15 cellular contexts compared by ENCODE assay signal in genomic region chr19:30070970-30071632, GRCh38.
DNase-seq lines count a peak whose midpoint lies in the region; ATAC-seq and TF ChIP-seq lines count a peak whose summit lies in the region.
"Had no signal": no experiment of that assay in that cellular context is flagged by ENCODE, and none has a peak within 500 bp of the region (broad histone marks: within the 10 kb centered on the region; RNA-seq: fewer than 3 reads in every experiment).

No MANE protein-coding gene starts in this region.

- no peaks in the 10 kb centered on the region for H3K4me1 Mint-ChIP-seq in glutamatergic neuron (ENCODE audit: low read depth, unreplicated experiment)
- H3K4me1 Mint-ChIP-seq: stimulated activated effector memory CD8-positive, alpha-beta T cell treated with anti-CD3 and anti-CD28 coated beads, Interleukin-12 subunit alpha, Interleukin-12 subunit beta, amount 100 ng/mL, for 72 hours had no signal

- no peak overlapping the region for H2AFZ ChIP-seq in neuronal stem cell (ENCODE audit: low read length)

- TF ChIP-seq CTCF in glutamatergic neuron (IDR thresholded peaks at IDR 0.05; ENCODE audit: partially characterized antibody, unreplicated experiment) = no peak

- H3K4me3 Mint-ChIP-seq in glutamatergic neuron (ENCODE audit: unreplicated experiment) = no peak overlapping the region
- H3K4me3 Mint-ChIP-seq: stimulated activated effector memory CD8-positive, alpha-beta T cell treated with anti-CD3 and anti-CD28 coated beads, Interleukin-12 subunit alpha, Interleukin-12 subunit beta, amount 100 ng/mL, for 72 hours had no signal

- no peaks in the 10 kb centered on the region for H3K79me1 ChIP-seq in neuronal stem cell (ENCODE audit: low read depth, low read length)

- H3K4me2 ChIP-seq in neuronal stem cell (ENCODE audit: insufficient read depth, low read length, poor library complexity, severe bottlenecking) = no peak overlapping the region
- H3K4me2 ChIP-seq: KMS-11 had no signal

- H2BK15ac ChIP-seq in neuronal stem cell (ENCODE audit: low read length) = peak overlapping the region; percentile 82

- no peak overlapping the region for H3K4me3 ChIP-seq in neuronal stem cell (ENCODE audit: low read length in 2 of 2)
- H3K4me3 ChIP-seq: tibial nerve had no signal

- peaks cover 0 to 19% of the 10 kb centered on the region in 2 donors for H3K4me1 ChIP-seq in neuronal stem cell (ENCODE audit: control insufficient read depth in 2 of 2, insufficient read depth in 1 of 2, low read depth in 1 of 2, low read length in 2 of 2)

- H3K9me3 ChIP-seq in neuronal stem cell (replicated peaks in 1 of 2; ENCODE audit: control insufficient read depth in 2 of 2, insufficient read depth in 1 of 2, low read depth in 1 of 2, low read length in 2 of 2) = peaks cover 0 to 1% of the 10 kb centered on the region in 2 donors
- H3K9me3 ChIP-seq: tibial nerve had no signal

- DNase-seq in HEK293T (ENCODE audit: extremely low spot score) (no peak), NCI-H526 treated with DMSO at 0.1 percent for 48 hours (lab: John Stamatoyannopoulos, UW) (peak; percentile 69), glutamatergic neuron (peak; percentile 13), neuronal stem cell (ENCODE audit: low spot score) (no peak), NCI-H774 (lab: John Stamatoyannopoulos, UW) (no peak)
- DNase-seq: effector CD4-positive, alpha-beta T cell; kidney glomerular epithelial cell; NCI-H1417 treated with DMSO at 0.1 percent for 48 hours; OCI-M1 had no signal

- H3K36me3 Mint-ChIP-seq in glutamatergic neuron (ENCODE audit: unreplicated experiment) = no peaks in the 10 kb centered on the region
- H3K36me3 Mint-ChIP-seq: stimulated activated effector memory CD8-positive, alpha-beta T cell treated with anti-CD3 and anti-CD28 coated beads, Interleukin-12 subunit alpha, Interleukin-12 subunit beta, amount 100 ng/mL, for 72 hours had no signal

- no peak overlapping the region for H4K91ac ChIP-seq in neuronal stem cell (ENCODE audit: low read depth, low read length, poor library complexity)

- H3K14ac ChIP-seq in neuronal stem cell (ENCODE audit: low read length) = peak overlapping the region; percentile 25

- CTCF ChIA-PET in HEK293T (lab: Yijun Ruan, JAX) = no interaction called here

- H3K9me3 Mint-ChIP-seq in glutamatergic neuron (ENCODE audit: unreplicated experiment) = peaks cover 10% of the 10 kb centered on the region
- H3K9me3 Mint-ChIP-seq: stimulated activated effector memory CD8-positive, alpha-beta T cell treated with anti-CD3 and anti-CD28 coated beads, Interleukin-12 subunit alpha, Interleukin-12 subunit beta, amount 100 ng/mL, for 72 hours had no signal

- WGBS in neuronal stem cell (ENCODE audit: extremely low coverage in 2 of 2, insufficient read length in 2 of 2, insufficient replicate concordance in 1 of 2), 2 donors = no CpG with 5 or more reads among the region's 26 CpGs

- H3K9ac ChIP-seq in neuronal stem cell (ENCODE audit: low read depth, low read length, poor library complexity) = peak overlapping the region; percentile 9
- H3K9ac ChIP-seq: KMS-11 had no signal

- H3K4ac ChIP-seq in neuronal stem cell (ENCODE audit: low read length) = peak overlapping the region; percentile 79

- peak overlapping the region; percentile 97 for H3K27ac ChIP-seq in neuronal stem cell (replicated peaks; ENCODE audit: low read length)
- H3K27ac ChIP-seq: KMS-11 had no signal

- H4K8ac ChIP-seq in neuronal stem cell (ENCODE audit: low read depth, low read length) = peak overlapping the region; percentile 20

- H2BK5ac ChIP-seq in neuronal stem cell (ENCODE audit: low read length) = peak overlapping the region; percentile 83

- H3K18ac ChIP-seq in neuronal stem cell (ENCODE audit: low read length) = peak overlapping the region; percentile 96

- H3K23ac ChIP-seq in neuronal stem cell (ENCODE audit: low read depth, low read length, poor library complexity) = no peak overlapping the region

- peak overlapping the region; percentile 77 for H2BK12ac ChIP-seq in neuronal stem cell (ENCODE audit: low read length)

- H3K27ac Mint-ChIP-seq in glutamatergic neuron (ENCODE audit: unreplicated experiment) = no peak overlapping the region
- H3K27ac Mint-ChIP-seq: stimulated activated effector memory CD8-positive, alpha-beta T cell treated with anti-CD3 and anti-CD28 coated beads, Interleukin-12 subunit alpha, Interleukin-12 subunit beta, amount 100 ng/mL, for 72 hours had no signal

- POLR2A ChIA-PET in HEK293T (lab: Yijun Ruan, JAX) = no interaction called here

- H3K27me3 Mint-ChIP-seq in glutamatergic neuron (ENCODE audit: unreplicated experiment) = peaks cover 10% of the 10 kb centered on the region

- ATAC-seq in GM18868 (IDR thresholded peaks at IDR 0.05; ENCODE audit: unreplicated experiment) (no peak), HG03280 (IDR thresholded peaks at IDR 0.05; ENCODE audit: unreplicated experiment) (no peak), GM21737 (IDR thresholded peaks at IDR 0.05; ENCODE audit: unreplicated experiment) (no peak)
- ATAC-seq: stimulated activated effector memory CD8-positive, alpha-beta T cell treated with anti-CD3 and anti-CD28 coated beads, Interleukin-12 subunit alpha, Interleukin-12 subunit beta, amount 100 ng/mL, for 72 hours had no signal

- H2AK5ac ChIP-seq in neuronal stem cell (ENCODE audit: low read depth, low read length) = peak overlapping the region; percentile 95

- H3K36me3 ChIP-seq in neuronal stem cell (replicated peaks in 1 of 2; ENCODE audit: control insufficient read depth in 2 of 2, insufficient read depth in 2 of 2, low read length in 2 of 2) = no peaks in the 10 kb centered on the region
- H3K36me3 ChIP-seq: tibial nerve had no signal

- peaks cover 0 to 3% (median 0%) of the 10 kb centered on the region in 3 experiments for H3K27me3 ChIP-seq in neuronal stem cell (ENCODE audit: control insufficient read depth in 3 of 3, insufficient read depth in 3 of 3, low read depth in 1 of 3, low read length in 3 of 3)
- H3K27me3 ChIP-seq: tibial nerve had no signal

- peak overlapping the region; percentile 89 for H2BK120ac ChIP-seq in neuronal stem cell (ENCODE audit: low read depth, low read length)

TF ChIP-seq in HEK293T, 16 proteins besides CTCF, POLR2A, EP300 and RAD21:
- TF ChIP-seq L3MBTL2 (conservative IDR thresholded peaks at IDR 0.05) (no peak), NFRKB (IDR thresholded peaks at IDR 0.05) (no peak), BHLHE40 (IDR thresholded peaks at IDR 0.05; ENCODE audit: borderline replicate concordance) (no peak), FOXM1 (IDR thresholded peaks at IDR 0.05; ENCODE audit: borderline replicate concordance) (no peak), FOXK2 (IDR thresholded peaks at IDR 0.05) (no peak), SP1 (IDR thresholded peaks at IDR 0.05) (no peak), PKNOX1 (IDR thresholded peaks at IDR 0.05) (peak; percentile 84), SUZ12 (IDR thresholded peaks at IDR 0.05) (no peak)

Comparison
In these comparisons a context has a peak if more than half of its experiments do, and no peak if none do; other contexts are left out.
1. DNase-seq: peak in NCI-H526 treated with DMSO at 0.1 percent for 48 hours (single experiment) and glutamatergic neuron (single experiment); none in HEK293T (single experiment), neuronal stem cell (single experiment) and NCI-H774 (single experiment).